ENCODE assay signal across 8 cellular contexts in genomic region chr3:160564949-160565441, GRCh38. TPM values are rescaled to one million over a fixed set of nuclear protein-coding genes. Genes with fewer than 3 reads are reported as not detected.
DNase-seq lines count a peak whose midpoint lies in the region; ATAC-seq and TF ChIP-seq lines count a peak whose summit lies in the region.

No MANE protein-coding gene starts in this region.

- H3K4me3 ChIP-seq in SK-N-SH (ENCODE audit: low read depth in 2 of 2, low read length in 1 of 2) (peak overlapping the region; percentile 74 to 86; a peak in 3 of 4 replicates), astrocyte of the spinal cord (ENCODE audit: low read depth, low read length) (peak overlapping the region; percentile 91), iPS-15b (ENCODE audit: low read depth, low read length) (peak overlapping the region; percentile 86), smooth muscle cell (peak overlapping the region; percentile 97)

- H3K9me3 ChIP-seq in SK-N-SH: no peaks in the 10 kb centered on the region
- no peaks in the 10 kb centered on the region for H3K9me3 ChIP-seq in iPS-15b (ENCODE audit: control insufficient read depth, insufficient read depth, low read length)
- H3K9me3 ChIP-seq in smooth muscle cell (replicated peaks; ENCODE audit: low read depth): no peaks in the 10 kb centered on the region

- no peak for TF ChIP-seq EP300 in SK-N-SH (IDR thresholded peaks at IDR 0.05; ENCODE audit: borderline replicate concordance in 1 of 2, low read depth in 1 of 2, low read length in 1 of 2)

- DNase-seq in Daoy (ENCODE audit: low read depth) (peak; percentile 66), SK-N-SH (peak; percentile 81), astrocyte of the spinal cord (ENCODE audit: low read depth, low spot score) (peak; percentile 67), smooth muscle cell (lab: John Stamatoyannopoulos, UW; ENCODE audit: unreplicated experiment) (peak; percentile 93), retina (no peak)

- H3K27ac ChIP-seq in SK-N-SH (ENCODE audit: low read depth in 2 of 2, low read length in 1 of 2): peak overlapping the region; percentile 85 to 99
- H3K27ac ChIP-seq in smooth muscle cell (ENCODE audit: low read depth): peak overlapping the region; percentile 99

- H2AFZ ChIP-seq in SK-N-SH (ENCODE audit: low read depth) (no peak overlapping the region), smooth muscle cell (ENCODE audit: low read depth) (no peak overlapping the region)

- H3K9ac ChIP-seq in SK-N-SH (peak overlapping the region; percentile 91), iPS-15b (ENCODE audit: low read depth, low read length) (peak overlapping the region; percentile 55), smooth muscle cell (ENCODE audit: low read depth) (peak overlapping the region; percentile 96)

- H3K36me3 ChIP-seq in SK-N-SH (replicated peaks in 1 of 2; ENCODE audit: control insufficient read depth in 1 of 2, insufficient read depth in 2 of 2, low read length in 1 of 2) (peaks cover 10 to 14% of the 10 kb centered on the region in 2 experiments), iPS-15b (ENCODE audit: control insufficient read depth, insufficient read depth, low read length) (peaks cover 3% of the 10 kb centered on the region), smooth muscle cell (ENCODE audit: low read depth) (no peaks in the 10 kb centered on the region)

- H3K4me2 ChIP-seq in SK-N-SH (peak overlapping the region; percentile 45; the same call in 1 of the 2 replicates), smooth muscle cell (peak overlapping the region; percentile 92)

- in situ Hi-C loops in astrocyte of the spinal cord (cut with HindIII; ENCODE audit: low sequenced_read_pairs): no loop called here

- peaks cover 13% of the 10 kb centered on the region for H3F3A ChIP-seq in SK-N-SH (replicated peaks; ENCODE audit: insufficient read depth)
- no peaks in the 10 kb centered on the region for H3F3A ChIP-seq in smooth muscle cell (ENCODE audit: low read depth)

- no peaks in the 10 kb centered on the region for H3K27me3 ChIP-seq in SK-N-SH (ENCODE audit: insufficient read depth)
- H3K27me3 ChIP-seq in iPS-15b (ENCODE audit: control insufficient read depth, insufficient read depth, low read length): no peaks in the 10 kb centered on the region
- H3K27me3 ChIP-seq in smooth muscle cell (ENCODE audit: low read depth): no peaks in the 10 kb centered on the region

- POLR2A ChIA-PET in SK-N-SH (lab: Yijun Ruan, JAX): no interaction called here

- peaks cover 65% of the 10 kb centered on the region for H3K79me2 ChIP-seq in SK-N-SH (ENCODE audit: insufficient read depth)
- H3K79me2 ChIP-seq in smooth muscle cell (ENCODE audit: low read depth): peaks cover 49% of the 10 kb centered on the region

- CTCF ChIA-PET in SK-N-SH (lab: Yijun Ruan, JAX): no interaction called here

- H4K20me1 ChIP-seq in SK-N-SH (ENCODE audit: insufficient read depth) (peaks cover 46% of the 10 kb centered on the region), smooth muscle cell (ENCODE audit: low read depth) (peaks cover 46% of the 10 kb centered on the region)

- TF ChIP-seq RAD21 in SK-N-SH (IDR thresholded peaks at IDR 0.05; ENCODE audit: low read length): no peak

- H3K4me1 ChIP-seq in SK-N-SH (ENCODE audit: control insufficient read depth in 1 of 2, insufficient read depth in 2 of 2, low read depth in 1 of 2, low read length in 1 of 2): peaks cover 0 to 31% of the 10 kb centered on the region in 2 experiments; a peak in 3 of 4 replicates
- H3K4me1 ChIP-seq in iPS-15b (ENCODE audit: control insufficient read depth, insufficient read depth, low read length): peaks cover 5% of the 10 kb centered on the region
- peaks cover 44% of the 10 kb centered on the region for H3K4me1 ChIP-seq in smooth muscle cell (ENCODE audit: low read depth)

- ATAC-seq in GM19468 (IDR thresholded peaks at IDR 0.05; ENCODE audit: extremely low read depth, unreplicated experiment) (peak; percentile 35), HG03571 (IDR thresholded peaks at IDR 0.05; ENCODE audit: unreplicated experiment) (peak; percentile 41)

- no peak for TF ChIP-seq CTCF in SK-N-SH (IDR thresholded peaks at IDR 0.05)
- no peak for TF ChIP-seq CTCF in astrocyte of the spinal cord (IDR thresholded peaks at IDR 0.05; ENCODE audit: low read depth, low read length)
- no peak for TF ChIP-seq CTCF in smooth muscle cell (IDR thresholded peaks at IDR 0.05; ENCODE audit: borderline replicate concordance, insufficient read depth, poor library complexity, severe bottlenecking)

- WGBS in SK-N-SH (ENCODE audit: low lambda C conversion rate): 0% methylated on average over 28 of the region's 62 CpGs
- WGBS in smooth muscle cell (ENCODE audit: low lambda C conversion rate): 0% methylated on average over 39 of the region's 62 CpGs

- no peaks in the 10 kb centered on the region for H3K9me2 ChIP-seq in SK-N-SH

TF ChIP-seq in SK-N-SH, 30 proteins besides CTCF, POLR2A, EP300 and RAD21:
- TF ChIP-seq YY1 (IDR thresholded peaks at IDR 0.05; ENCODE audit: low read depth) (peak; percentile 64), TAF1 (IDR thresholded peaks at IDR 0.05; ENCODE audit: borderline replicate concordance, low read depth, low read length) (peak; percentile 27), FOSL2 (IDR thresholded peaks at IDR 0.05; ENCODE audit: borderline replicate concordance, low read depth) (no peak), MAX (IDR thresholded peaks at IDR 0.05; ENCODE audit: low read depth) (0 out of 2 replicates have a peak, but pooled peaks have one; percentile 16)
TF ChIP-seq in SK-N-SH: peak in this region for 3.

RNA-seq across cellular contexts. Expression of gene KPNA4, which starts 0.4 kb away (rescaled TPM):
- 31.2 and 33.3 TPM in 2 replicates for total RNA-seq in Daoy (2014; rRNA removed; shearing (Covaris generic))
- polyA plus RNA-seq in SK-N-SH (2012; rRNA removed): 7.4 and 9.6 TPM in 2 replicates
- polyA plus RNA-seq in SK-N-SH (2012; cell fraction: cytosol; rRNA removed): 11.3 and 12.6 TPM in 2 replicates
- polyA plus RNA-seq in SK-N-SH (2012; cell fraction: nucleus; rRNA removed): 3.2 and 7.3 TPM in 2 replicates
- 34.1 and 36.1 TPM in 2 replicates for total RNA-seq in smooth muscle cell
- polyA plus RNA-seq in smooth muscle cell: 10.9 and 12.4 TPM in 2 replicates
